ENCODE assay signal across 1 cellular context in genomic region chr17:45792995-45793755, GRCh38.
TF ChIP-seq lines count a peak whose summit lies in the region.

No MANE protein-coding gene starts in this region.

TF ChIP-seq in H1, 55 proteins besides CTCF, POLR2A, EP300 and RAD21:
- TF ChIP-seq BRCA1 (IDR thresholded peaks at IDR 0.05; ENCODE audit: low read depth, low read length) (no peak), CHD7 (IDR thresholded peaks at IDR 0.05; ENCODE audit: insufficient replicate concordance, low read length) (no peak)
